10 cellular contexts compared by ENCODE assay signal in the genomic region with DNA sequence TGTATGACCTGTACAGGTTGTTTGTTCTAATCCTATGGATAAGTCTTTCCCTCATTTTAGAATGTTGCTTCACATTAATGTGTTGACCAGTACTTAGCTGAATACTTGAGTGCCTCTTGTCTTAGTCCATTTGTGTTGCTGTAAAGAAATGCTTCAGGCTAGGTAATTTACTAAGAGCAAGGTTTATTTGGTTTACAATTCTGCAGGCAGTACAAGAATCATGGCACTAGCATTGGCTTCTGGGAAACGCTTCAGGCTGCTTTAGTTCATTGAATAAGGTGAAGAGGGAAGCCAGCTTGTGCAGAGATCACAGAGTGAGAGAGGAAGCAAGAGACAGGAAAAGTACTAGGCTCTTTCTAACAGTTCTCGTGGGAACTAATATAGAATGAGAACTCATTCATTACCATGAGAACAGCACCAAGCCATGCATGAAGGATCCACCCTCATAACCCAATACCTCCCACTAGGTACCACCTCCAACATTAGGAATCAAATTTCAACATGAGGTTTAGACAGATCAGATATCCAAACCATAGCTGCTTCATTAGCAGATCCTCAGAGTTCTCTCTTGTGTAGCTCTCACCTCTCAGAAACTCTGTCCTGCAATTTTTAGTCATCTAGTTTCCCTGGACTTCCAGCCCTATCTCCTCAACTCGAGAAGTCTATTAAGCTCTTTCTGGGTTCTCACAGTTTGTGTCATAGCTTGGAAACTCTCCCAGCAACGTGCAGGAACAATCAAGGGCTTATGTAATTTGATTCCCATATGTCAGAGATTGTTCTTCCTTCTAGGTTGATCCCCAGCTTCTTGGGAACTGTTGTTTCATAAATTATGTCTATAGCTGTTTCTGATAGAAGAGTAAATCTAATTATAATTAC.
A peak's percentile ranks its signal among the peaks of the same experiment; 100 is the strongest.
DNase-seq lines count a peak whose midpoint lies in the region; ATAC-seq and TF ChIP-seq lines count a peak whose summit lies in the region.
"Had no signal": no experiment of that assay in that cellular context is flagged by ENCODE, and none has a peak within 500 bp of the region (broad histone marks: within the 10 kb centered on the region; RNA-seq: fewer than 3 reads in every experiment).

No MANE protein-coding gene starts in this region.

- ATAC-seq in IMR-90 (ENCODE audit: low read depth) (peak; percentile 77), RWPE2 (ENCODE audit: low read depth) (peak; percentile 86), right lobe of liver (no peak), HG03571 (IDR thresholded peaks at IDR 0.05; ENCODE audit: unreplicated experiment) (no peak)
- ATAC-seq: natural killer cell had no signal

- H3K4ac ChIP-seq in IMR-90 (ENCODE audit: low read depth, low read length) = no peak overlapping the region

- no peak overlapping the region for H3K56ac ChIP-seq in IMR-90 (ENCODE audit: extremely low read depth, insufficient read depth, low read length)

- H3K18ac ChIP-seq in IMR-90 (ENCODE audit: low read depth, low read length) = no peak overlapping the region

- no peaks in the 10 kb centered on the region for H3K27me3 ChIP-seq in BJ (ENCODE audit: control insufficient read depth, insufficient read depth, low read length)
- H3K27me3 ChIP-seq in IMR-90 (ENCODE audit: control insufficient read depth, insufficient read depth, low read length) = no peaks in the 10 kb centered on the region
- no peaks in the 10 kb centered on the region for H3K27me3 ChIP-seq in RWPE2 (ENCODE audit: insufficient read depth, poor library complexity, severe bottlenecking)
- H3K27me3 ChIP-seq in right lobe of liver = no peaks in the 10 kb centered on the region

- H3K23ac ChIP-seq in IMR-90 (ENCODE audit: low read depth, low read length) = no peak overlapping the region

- BruUV-seq in IMR-90 (replicated peaks; lab: Mats Ljungman, UMichigan) = no TSS peak

- no peaks in the 10 kb centered on the region for H3K79me1 ChIP-seq in IMR-90 (ENCODE audit: low read depth in 1 of 2, low read length in 2 of 2)

- no peaks in the 10 kb centered on the region for H3K4me1 ChIP-seq in IMR-90 (ENCODE audit: control insufficient read depth, insufficient read depth, low read length)
- H3K4me1 ChIP-seq in RWPE2 (ENCODE audit: insufficient read depth, poor library complexity, severe bottlenecking) = peaks cover 12% of the 10 kb centered on the region
- H3K4me1 ChIP-seq in right lobe of liver = no peaks in the 10 kb centered on the region

- no peak for TF ChIP-seq CTCF in BJ (IDR thresholded peaks at IDR 0.05; ENCODE audit: insufficient read depth, low read depth, low read length)
- TF ChIP-seq CTCF in IMR-90 (conservative IDR thresholded peaks at IDR 0.05; ENCODE audit: low read depth, low read length) = no peak
- TF ChIP-seq CTCF in RWPE2 (IDR thresholded peaks at IDR 0.05; ENCODE audit: poor library complexity, severe bottlenecking) = no peak
- no peak for TF ChIP-seq CTCF in right lobe of liver (IDR thresholded peaks at IDR 0.05)

- intact Hi-C loops in IMR-90 (cut with micrococcal nuclease) (no loop called here), right lobe of liver (cut with DNase I) (no loop called here)

- H3K27ac ChIP-seq in IMR-90 (ENCODE audit: insufficient read depth, low read length) (no peak overlapping the region), RWPE2 (ENCODE audit: poor library complexity, severe bottlenecking) (no peak overlapping the region), right lobe of liver (no peak overlapping the region)

- no peak overlapping the region for H2AK5ac ChIP-seq in IMR-90 (ENCODE audit: low read depth, low read length)

- no peak overlapping the region for H2AK9ac ChIP-seq in IMR-90 (replicated peaks; ENCODE audit: low read depth, low read length, poor library complexity)

- H3K4me2 ChIP-seq in IMR-90 (ENCODE audit: low read depth, low read length) = 0 out of 2 replicates have a peak overlapping the region, but pooled peaks have one; percentile 29

- H4K5ac ChIP-seq in IMR-90 (ENCODE audit: low read depth, low read length) = no peak overlapping the region

- no peak overlapping the region for H3K14ac ChIP-seq in IMR-90 (replicated peaks; ENCODE audit: low read depth, low read length)

- H2BK20ac ChIP-seq in IMR-90 (ENCODE audit: low read depth, low read length) = no peak overlapping the region

- WGBS in IMR-90 (ENCODE audit: extremely low coverage in 2 of 2, insufficient read length in 1 of 2), 2 experiments = no CpG with 5 or more reads among the region's 4 CpGs
- 40% methylated on average over 4 of the region's 4 CpGs for WGBS in right lobe of liver (ENCODE audit: insufficient coverage, low coverage, low lambda C conversion rate, missing lambda C conversion rate)

- H3K36me3 ChIP-seq in BJ (ENCODE audit: control insufficient read depth, insufficient read depth, low read length) (no peaks in the 10 kb centered on the region), IMR-90 (ENCODE audit: control insufficient read depth, insufficient read depth, low read length) (no peaks in the 10 kb centered on the region), RWPE2 (ENCODE audit: low read depth) (no peaks in the 10 kb centered on the region), right lobe of liver (no peaks in the 10 kb centered on the region)

- no peak for TF ChIP-seq RAD21 in IMR-90 (IDR thresholded peaks at IDR 0.05; ENCODE audit: low read length)

- in situ Hi-C loops in IMR-90 (cut with MboI; ENCODE audit: low sequenced_read_pairs) = no loop called here

- H3K9me3 ChIP-seq in IMR-90 (ENCODE audit: control insufficient read depth, insufficient read depth, low read length) = no peaks in the 10 kb centered on the region
- no peaks in the 10 kb centered on the region for H3K9me3 ChIP-seq in RWPE2 (ENCODE audit: severe bottlenecking)
- no peaks in the 10 kb centered on the region for H3K9me3 ChIP-seq in right lobe of liver

- DNase-seq in BJ (ENCODE audit: low read depth) = peak; percentile 50
- DNase-seq in IMR-90 = peak; percentile 94
- no peak for DNase-seq in RWPE2 (ENCODE audit: low spot score)
- DNase-seq in inferior parietal cortex (ENCODE audit: extremely low spot score) = peak; percentile 64
- DNase-seq in right lobe of liver = no peak
- no peak for DNase-seq in amniotic stem cell (lab: John Stamatoyannopoulos, UW)
- no peak for DNase-seq in middle frontal gyrus (ENCODE audit: extremely low spot score, low spot score)
- DNase-seq: activated CD4-positive, alpha-beta T cell treated with anti-CD3 and anti-CD28 coated beads, Interleukin-2, amount 50 U/mL, for 1 hour; natural killer cell had no signal

- peaks cover 4% of the 10 kb centered on the region for H3K9me1 ChIP-seq in IMR-90 (ENCODE audit: insufficient read depth, low read length)

- no peak overlapping the region for H4K8ac ChIP-seq in IMR-90 (ENCODE audit: low read depth in 2 of 2, low read length in 2 of 2)

- H2BK5ac ChIP-seq in IMR-90 (ENCODE audit: low read depth, low read length, poor library complexity, severe bottlenecking) = no peak overlapping the region

- H3K9ac ChIP-seq in IMR-90 (ENCODE audit: low read depth, low read length) = no peak overlapping the region

- POLR2A ChIA-PET in BJ (lab: Charles Lee) (interaction anchor here (0.8 kb wide), 1 partner anchor 23 kb away, joined by 5 read pairs; no protein-coding TSS in a partner anchor), IMR-90 (lab: Charles Lee; ENCODE audit: unreplicated experiment) (no interaction called here)

- H2AFZ ChIP-seq in IMR-90 (replicated peaks; ENCODE audit: low read length, poor library complexity) = no peak overlapping the region

- no peak overlapping the region for H4K91ac ChIP-seq in IMR-90 (ENCODE audit: insufficient read depth, low read depth, low read length)

- TF ChIP-seq POLR2A in IMR-90 (IDR thresholded peaks at IDR 0.05; ENCODE audit: low read depth, low read length) (no peak), right lobe of liver (IDR thresholded peaks at IDR 0.05) (no peak)

- H4K20me1 ChIP-seq in IMR-90 (ENCODE audit: insufficient read depth, low read length) = no peaks in the 10 kb centered on the region

- H2BK120ac ChIP-seq in IMR-90 (ENCODE audit: low read depth, low read length) = no peak overlapping the region

- H3K4me3 ChIP-seq in BJ (ENCODE audit: low read depth, low read length) = no peak overlapping the region
- no peak overlapping the region for H3K4me3 ChIP-seq in IMR-90 (ENCODE audit: insufficient read depth, low read depth, low read length)
- no peak overlapping the region for H3K4me3 ChIP-seq in RWPE2 (ENCODE audit: severe bottlenecking)
- no peak overlapping the region for H3K4me3 ChIP-seq in right lobe of liver

- CTCF ChIA-PET in BJ (lab: Yijun Ruan, JAX) = interaction anchor here (0.8 kb wide), 1 partner anchor 12 kb away, joined by 3 read pairs; no protein-coding TSS in a partner anchor
- CTCF ChIA-PET in IMR-90 (lab: Yijun Ruan, JAX) = no interaction called here

- dilution Hi-C loops in IMR-90 (cut with HindIII; ENCODE audit: low sequenced_read_pairs, unreplicated experiment) = no loop called here

- no peak overlapping the region for H2BK15ac ChIP-seq in IMR-90 (ENCODE audit: low read depth, low read length)

TF ChIP-seq in IMR-90, 13 proteins besides CTCF, POLR2A, EP300 and RAD21:
- TF ChIP-seq BHLHE40 (IDR thresholded peaks at IDR 0.05; ENCODE audit: low read depth, low read length) = peak; percentile 44; the same call in 1 of the 2 replicates
- TF ChIP-seq ELK1 (IDR thresholded peaks at IDR 0.05; ENCODE audit: borderline replicate concordance, low read depth, low read length) = no peak

Comparison
In these comparisons a context has a peak if more than half of its experiments do, and no peak if none do; other contexts are left out.
1. DNase-seq: peak in BJ (single experiment), IMR-90 (single experiment) and inferior parietal cortex (single experiment); none in RWPE2 (single experiment), right lobe of liver (0 of 3), amniotic stem cell (single experiment) and middle frontal gyrus (single experiment).
2. ATAC-seq: peak in IMR-90 (single experiment) and RWPE2 (single experiment); none in right lobe of liver (0 of 4) and HG03571 (single experiment).